Comparison of ENCODE assay signal across 8 cellular contexts in the genomic region with DNA sequence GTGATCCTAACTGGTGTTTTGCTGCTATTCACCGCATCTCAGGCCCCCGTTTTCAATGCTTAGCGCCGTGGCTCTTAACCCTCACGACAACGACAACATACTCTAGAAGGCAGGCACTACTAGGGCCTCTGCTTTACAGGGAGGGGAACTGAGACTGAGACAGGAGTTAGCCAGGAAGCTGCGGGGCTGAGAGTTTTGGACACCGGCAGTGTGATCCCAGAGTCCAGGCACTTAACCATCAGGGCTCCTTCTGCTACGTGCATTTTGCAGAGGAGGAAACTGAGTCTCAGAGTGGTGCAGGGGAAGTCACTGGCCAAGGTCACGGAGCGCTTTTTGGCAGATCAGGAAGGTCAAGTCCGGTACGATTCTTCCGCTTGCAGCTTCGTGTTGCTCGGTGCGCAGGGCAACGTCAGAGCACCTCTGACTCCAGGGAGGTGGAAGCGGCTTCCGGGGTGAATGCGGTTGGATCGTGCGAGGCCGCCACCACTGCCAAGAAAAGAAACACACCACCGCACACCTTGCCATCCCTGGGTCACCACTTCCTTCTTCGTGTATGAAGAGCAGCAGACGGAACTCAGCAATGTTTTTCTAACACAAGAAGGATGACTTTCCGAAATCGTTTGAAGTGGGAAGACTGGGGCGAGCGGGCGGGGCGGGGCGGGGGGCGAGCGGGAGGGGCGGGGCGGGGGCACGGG.
A peak's percentile ranks its signal among the peaks of the same experiment; 100 is the strongest.
DNase-seq lines count a peak whose midpoint lies in the region; ATAC-seq, FAIRE-seq and TF ChIP-seq lines count a peak whose summit lies in the region.

No MANE protein-coding gene starts in this region.

- DNase-seq in DMS79 treated with DMSO at 0.1 percent for 48 hours (lab: John Stamatoyannopoulos, UW) (peak; percentile 60), astrocyte (ENCODE audit: low read depth) (no peak), NCI-H187 treated with DMSO at 0.1 percent for 48 hours (lab: John Stamatoyannopoulos, UW) (no peak), osteocyte (ENCODE audit: extremely low spot score, unreplicated experiment) (no peak)

- no peaks in the 10 kb centered on the region for H4K20me1 ChIP-seq in astrocyte (ENCODE audit: insufficient read depth, low read length)

- H3K9me3 ChIP-seq in astrocyte (ENCODE audit: insufficient read depth, low read depth, low read length) (no peaks in the 10 kb centered on the region), parathyroid adenoma (ENCODE audit: control insufficient read depth, low read length) (no peaks in the 10 kb centered on the region)

- FAIRE-seq in astrocyte (lab: Jason Lieb, UNC), result no peak

- H3K4me1 ChIP-seq in astrocyte (ENCODE audit: insufficient read depth, low read length) (no peaks in the 10 kb centered on the region), parathyroid adenoma (no peaks in the 10 kb centered on the region)

- H3K36me3 ChIP-seq in astrocyte (ENCODE audit: insufficient read depth, low read length) (no peaks in the 10 kb centered on the region), parathyroid adenoma (ENCODE audit: control insufficient read depth, insufficient read depth, low read length) (no peaks in the 10 kb centered on the region)

- H3K79me2 ChIP-seq in astrocyte (ENCODE audit: insufficient read depth, low read length), result no peaks in the 10 kb centered on the region
- no peaks in the 10 kb centered on the region for H3K79me2 ChIP-seq in parathyroid adenoma

- no peak overlapping the region for H3K9ac ChIP-seq in astrocyte (ENCODE audit: low read length)
- no peak overlapping the region for H3K9ac ChIP-seq in parathyroid adenoma

- peak overlapping the region; percentile 74 for H3K4me3 Mint-ChIP-seq in T-helper 1 cell treated with Interleukin-12 subunit alpha and Interleukin-12 subunit beta and Interleukin-4 antibody, amounts not matched to agents 30 μg/mL and 1 μg/mL, for 36 hours
- H3K4me3 Mint-ChIP-seq in astrocyte (ENCODE audit: unreplicated experiment) (no peak overlapping the region), osteocyte (ENCODE audit: unreplicated experiment) (no peak overlapping the region)

- TF ChIP-seq CTCF in astrocyte (IDR thresholded peaks at IDR 0.05; ENCODE audit: insufficient read depth, low read depth, low read length), result no peak
- no peak for TF ChIP-seq CTCF in parathyroid adenoma (IDR thresholded peaks at IDR 0.05)
- TF ChIP-seq CTCF in osteocyte (IDR thresholded peaks at IDR 0.05), result no peak

- H3K27ac ChIP-seq in astrocyte (ENCODE audit: low read depth, low read length) (no peak overlapping the region), parathyroid adenoma (no peak overlapping the region)

- no peaks in the 10 kb centered on the region for H3K9me3 Mint-ChIP-seq in T-helper 1 cell treated with Interleukin-12 subunit alpha and Interleukin-12 subunit beta and Interleukin-4 antibody, amounts not matched to agents 30 μg/mL and 1 μg/mL, for 36 hours
- H3K9me3 Mint-ChIP-seq in astrocyte (ENCODE audit: unreplicated experiment) (no peaks in the 10 kb centered on the region), osteocyte (ENCODE audit: unreplicated experiment) (no peaks in the 10 kb centered on the region)

- peak overlapping the region; percentile 41 for H2AFZ ChIP-seq in astrocyte (ENCODE audit: low read depth, low read length)
- H2AFZ ChIP-seq in parathyroid adenoma, result peak overlapping the region; percentile 3

- peaks cover 7% of the 10 kb centered on the region for H3K36me3 Mint-ChIP-seq in T-helper 1 cell treated with Interleukin-12 subunit alpha and Interleukin-12 subunit beta and Interleukin-4 antibody, amounts not matched to agents 30 μg/mL and 1 μg/mL, for 36 hours (ENCODE audit: low read depth)
- H3K36me3 Mint-ChIP-seq in astrocyte (ENCODE audit: low read depth, unreplicated experiment), result no peaks in the 10 kb centered on the region
- no peaks in the 10 kb centered on the region for H3K36me3 Mint-ChIP-seq in osteocyte (ENCODE audit: unreplicated experiment)

- H3K4me1 Mint-ChIP-seq in T-helper 1 cell treated with Interleukin-12 subunit alpha and Interleukin-12 subunit beta and Interleukin-4 antibody, amounts not matched to agents 30 μg/mL and 1 μg/mL, for 36 hours (ENCODE audit: low read depth), result peaks cover 62% of the 10 kb centered on the region
- H3K4me1 Mint-ChIP-seq in astrocyte (ENCODE audit: low read depth, unreplicated experiment), result no peaks in the 10 kb centered on the region
- no peaks in the 10 kb centered on the region for H3K4me1 Mint-ChIP-seq in osteocyte (ENCODE audit: unreplicated experiment)

- H3K27me3 Mint-ChIP-seq in T-helper 1 cell treated with Interleukin-12 subunit alpha and Interleukin-12 subunit beta and Interleukin-4 antibody, amounts not matched to agents 30 μg/mL and 1 μg/mL, for 36 hours (ENCODE audit: low read depth), result peaks cover 56% of the 10 kb centered on the region
- H3K27me3 Mint-ChIP-seq in astrocyte (ENCODE audit: low read depth, unreplicated experiment) (peaks cover 71% of the 10 kb centered on the region), osteocyte (ENCODE audit: unreplicated experiment) (peaks cover 22% of the 10 kb centered on the region)

- H3K4me3 ChIP-seq in astrocyte (ENCODE audit: insufficient read depth, low read depth, low read length) (no peak overlapping the region), parathyroid adenoma (ENCODE audit: low read depth, low read length) (no peak overlapping the region)

- peak overlapping the region; percentile 90 for H3K27ac Mint-ChIP-seq in T-helper 1 cell treated with Interleukin-12 subunit alpha and Interleukin-12 subunit beta and Interleukin-4 antibody, amounts not matched to agents 30 μg/mL and 1 μg/mL, for 36 hours
- H3K27ac Mint-ChIP-seq in astrocyte (ENCODE audit: unreplicated experiment), result no peak overlapping the region
- no peak overlapping the region for H3K27ac Mint-ChIP-seq in osteocyte (ENCODE audit: unreplicated experiment)

- peak overlapping the region; percentile 54 for H3K4me2 ChIP-seq in astrocyte (ENCODE audit: low read length)
- peak overlapping the region; percentile 21 for H3K4me2 ChIP-seq in parathyroid adenoma (ENCODE audit: low read length)

- peak; percentile 61 for ATAC-seq in HG02610 (IDR thresholded peaks at IDR 0.05; ENCODE audit: unreplicated experiment)
- no peak for ATAC-seq in HG03280 (IDR thresholded peaks at IDR 0.05; ENCODE audit: unreplicated experiment)

- H3K27me3 ChIP-seq in astrocyte (ENCODE audit: insufficient read depth, low read length), result peaks cover 20% of the 10 kb centered on the region
- no peaks in the 10 kb centered on the region for H3K27me3 ChIP-seq in parathyroid adenoma (ENCODE audit: control insufficient read depth, insufficient read depth, low read length)
